ENCODE assay signal across 9 cellular contexts in the genomic region with DNA sequence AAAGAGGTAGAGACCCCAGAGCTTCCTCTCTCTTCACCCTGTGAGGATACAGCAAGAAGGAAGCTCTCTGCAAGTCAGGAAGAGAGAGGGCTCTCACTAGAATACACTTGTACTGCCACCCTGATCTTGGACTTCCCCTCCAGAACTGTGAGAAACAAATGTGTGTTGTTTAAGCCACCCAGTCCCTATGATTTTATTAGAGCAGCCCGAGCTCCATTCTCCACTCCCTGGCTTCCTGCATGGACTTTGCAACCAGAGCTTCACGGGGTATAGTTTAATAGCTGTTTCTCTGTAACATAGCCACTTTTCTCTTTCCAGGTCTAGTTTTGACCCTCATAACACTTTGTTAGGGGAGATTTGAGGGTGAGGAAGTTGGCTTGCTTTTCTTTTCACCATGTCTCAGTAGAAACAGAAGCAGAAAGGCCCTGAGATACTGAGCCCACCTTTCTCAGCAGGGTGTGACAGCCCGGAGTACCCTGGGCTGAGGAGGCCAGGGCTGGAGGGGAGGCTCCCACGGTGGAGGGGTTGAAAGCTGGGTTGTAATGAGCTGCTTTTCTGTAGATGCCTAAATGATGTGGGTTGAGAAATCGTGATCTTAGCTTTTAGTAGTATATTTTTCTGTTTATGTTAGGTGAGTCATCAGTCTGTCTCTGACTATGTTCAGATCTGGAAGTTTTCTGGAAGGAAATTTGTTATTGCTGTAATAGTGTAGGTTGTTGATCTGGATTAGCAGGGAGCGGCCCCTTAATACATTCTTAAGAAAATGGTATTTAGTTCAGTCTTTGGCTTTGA.
DNase-seq lines count a peak whose midpoint lies in the region; ATAC-seq and TF ChIP-seq lines count a peak whose summit lies in the region.
"Had no signal": no experiment of that assay in that cellular context is flagged by ENCODE, and none has a peak within 500 bp of the region (broad histone marks: within the 10 kb centered on the region; RNA-seq: fewer than 3 reads in every experiment).

No MANE protein-coding gene starts in this region.

- ATAC-seq in T-helper 17 cell = no peak
- ATAC-seq in stimulated activated naive B cell treated with anti-CD40 and anti-IgM and Interleukin-4, amounts not matched to agents 10 μg/mL and 1 μg/mL and 100 μg/mL, for 72 hours (replicated peaks) = peak; percentile 25 to 51

- H3K4me1 Mint-ChIP-seq in T-helper 17 cell = peaks cover 5% of the 10 kb centered on the region
- H3K4me1 Mint-ChIP-seq in stimulated activated naive B cell treated with anti-CD40 and anti-IgM and Interleukin-4, amounts not matched to agents 10 μg/mL and 1 μg/mL and 100 μg/mL, for 72 hours = peaks cover 43 to 68% of the 10 kb centered on the region in 2 donors

- H3K36me3 ChIP-seq in left ventricle myocardium inferior = peaks cover 12% of the 10 kb centered on the region
- H3K36me3 ChIP-seq: cardiac muscle cell had no signal

- H3K4me1 ChIP-seq in left ventricle myocardium inferior = peaks cover 91% of the 10 kb centered on the region

- intact Hi-C loops in left ventricle myocardium inferior (cut with micrococcal nuclease) = loop anchor here (10.0 kb wide), 2 partner anchors 76 to 596 kb away; no protein-coding TSS in a partner anchor

- no peaks in the 10 kb centered on the region for H3K9me3 Mint-ChIP-seq in stimulated activated naive B cell treated with anti-CD40 and anti-IgM and Interleukin-4, amounts not matched to agents 10 μg/mL and 1 μg/mL and 100 μg/mL, for 72 hours

- H3K4me3 ChIP-seq in left ventricle myocardium inferior = no peak overlapping the region
- H3K4me3 ChIP-seq: cardiac muscle cell had no signal

- DNase-seq in activated CD4-positive, alpha-beta T cell treated with anti-CD3 and anti-CD28 coated beads for 48 hours = peak; percentile 20
- no peak for DNase-seq in activated CD4-positive, alpha-beta T cell treated with anti-CD3 and anti-CD28 coated beads for 4 hours
- DNase-seq in T-helper 17 cell (no peak), left ventricle myocardium inferior (no peak), foreskin melanocyte (no peak), SW 1271 (lab: John Stamatoyannopoulos, UW) (no peak), GF-D8 (lab: John Stamatoyannopoulos, UW) (no peak)
- no peak for DNase-seq in stimulated activated naive B cell treated with anti-CD40 and anti-IgM and Interleukin-4, amounts not matched to agents 10 μg/mL and 1 μg/mL and 100 μg/mL, for 72 hours

- peaks cover 9% of the 10 kb centered on the region for H3K36me3 Mint-ChIP-seq in T-helper 17 cell (ENCODE audit: low read depth)
- peaks cover 46 to 66% of the 10 kb centered on the region in 2 donors for H3K36me3 Mint-ChIP-seq in stimulated activated naive B cell treated with anti-CD40 and anti-IgM and Interleukin-4, amounts not matched to agents 10 μg/mL and 1 μg/mL and 100 μg/mL, for 72 hours

- H3K27ac Mint-ChIP-seq in T-helper 17 cell = peak overlapping the region; percentile 81
- H3K27ac Mint-ChIP-seq in stimulated activated naive B cell treated with anti-CD40 and anti-IgM and Interleukin-4, amounts not matched to agents 10 μg/mL and 1 μg/mL and 100 μg/mL, for 72 hours = peak overlapping the region; percentile 79

- H3K9me3 ChIP-seq in T-helper 17 cell (ENCODE audit: control insufficient read depth, low read length, poor library complexity, severe bottlenecking) (no peaks in the 10 kb centered on the region), left ventricle myocardium inferior (replicated peaks) (no peaks in the 10 kb centered on the region)

- H3K27ac ChIP-seq in left ventricle myocardium inferior (replicated peaks) = peak overlapping the region; percentile 77
- H3K27ac ChIP-seq: cardiac muscle cell had no signal

- no peaks in the 10 kb centered on the region for H3K27me3 ChIP-seq in left ventricle myocardium inferior (ENCODE audit: low read depth)
- H3K27me3 ChIP-seq: cardiac muscle cell had no signal

- H3K4me3 Mint-ChIP-seq in T-helper 17 cell = no peak overlapping the region
- H3K4me3 Mint-ChIP-seq in stimulated activated naive B cell treated with anti-CD40 and anti-IgM and Interleukin-4, amounts not matched to agents 10 μg/mL and 1 μg/mL and 100 μg/mL, for 72 hours = no peak overlapping the region

- no peaks in the 10 kb centered on the region for H3K27me3 Mint-ChIP-seq in T-helper 17 cell
- no peaks in the 10 kb centered on the region for H3K27me3 Mint-ChIP-seq in stimulated activated naive B cell treated with anti-CD40 and anti-IgM and Interleukin-4, amounts not matched to agents 10 μg/mL and 1 μg/mL and 100 μg/mL, for 72 hours

- no peak for TF ChIP-seq CTCF in left ventricle myocardium inferior (IDR thresholded peaks at IDR 0.05; ENCODE audit: borderline replicate concordance)
